Comparison of ENCODE assay signal across 8 cellular contexts in the genomic region with DNA sequence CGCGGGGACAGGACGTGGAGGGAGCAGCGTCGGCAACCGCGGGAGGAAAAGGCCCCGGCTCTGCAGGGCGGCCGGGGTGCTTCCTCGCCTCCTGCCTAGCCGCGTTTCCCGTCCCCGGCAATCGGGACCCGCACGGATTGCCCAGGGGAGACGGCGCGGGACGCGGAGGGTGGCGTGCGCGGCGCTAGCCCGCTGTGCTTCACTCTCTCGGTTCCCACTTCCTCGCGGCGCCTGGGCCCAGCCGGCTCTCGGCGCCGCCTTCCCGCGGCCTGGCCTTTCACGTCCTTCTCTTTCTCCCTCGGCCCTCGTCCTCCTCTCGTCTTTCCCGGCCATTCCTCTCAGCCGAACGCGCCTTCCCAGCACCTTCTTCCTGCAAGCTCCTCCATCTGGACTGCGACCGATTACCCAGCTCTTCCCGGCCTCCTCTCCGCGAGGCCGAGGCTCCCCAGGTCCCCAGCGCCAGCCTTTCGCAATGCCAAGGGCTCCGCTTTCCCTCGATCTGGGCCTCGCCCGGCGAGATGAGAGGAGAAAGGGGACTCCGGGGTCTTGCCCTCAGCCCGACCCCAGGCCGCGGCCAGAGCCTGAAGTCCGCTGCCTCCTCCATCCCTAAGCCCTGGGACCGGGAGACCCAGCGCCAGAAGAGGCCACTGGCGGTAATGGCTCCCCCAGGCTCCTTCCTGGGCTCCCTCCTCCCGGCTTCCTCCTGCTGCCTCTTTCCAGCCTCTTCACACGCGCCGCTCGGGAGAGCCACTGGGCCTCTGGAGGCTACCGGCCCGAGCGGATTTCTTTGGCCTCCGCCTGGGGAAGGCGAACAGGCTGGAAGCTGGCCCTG. TPM values are rescaled to one million over a fixed set of nuclear protein-coding genes. Genes with fewer than 3 reads are reported as not detected.
DNase-seq lines count a peak whose midpoint lies in the region; ATAC-seq, FAIRE-seq and TF ChIP-seq lines count a peak whose summit lies in the region.

No MANE protein-coding gene starts in this region.

- no peak for TF ChIP-seq RAD21 in A549 (conservative IDR thresholded peaks at IDR 0.05 in 1 of 2, IDR thresholded peaks at IDR 0.05 in 1 of 2)

- H3K9me3 ChIP-seq in A549, result no peaks in the 10 kb centered on the region
- no peaks in the 10 kb centered on the region for H3K9me3 ChIP-seq in heart right ventricle

- CTCF ChIA-PET in A549 (lab: Yijun Ruan, JAX), result interaction anchor here (1.1 to 1.8 kb wide), 3 partner anchors 10 to 112 kb away, joined by 4 read pairs; no protein-coding TSS in a partner anchor
- CTCF ChIA-PET in activated CD4-positive, alpha-beta memory T cell treated with anti-CD3 and anti-CD28 coated beads for 36 hours (lab: Charles Lee), result no interaction called here

- H3K4me1 Mint-ChIP-seq in activated CD4-positive, alpha-beta memory T cell treated with anti-CD3 and anti-CD28 coated beads for 36 hours (ENCODE audit: low read depth), result peaks cover 24% of the 10 kb centered on the region

- H3K27ac ChIP-seq in A549 (peak overlapping the region; percentile 81 to 93), heart right ventricle (peak overlapping the region in 9 of 10 donors; percentile 15 to 69 (median 46))

- H3K36me3 ChIP-seq in H7 (replicated peaks; ENCODE audit: control insufficient read depth, insufficient read depth, low read length) (no peaks in the 10 kb centered on the region), heart right ventricle (no peaks in the 10 kb centered on the region)

- peaks cover 87% of the 10 kb centered on the region for H3K27me3 Mint-ChIP-seq in activated CD4-positive, alpha-beta memory T cell treated with anti-CD3 and anti-CD28 coated beads for 36 hours

- H3K36me3 Mint-ChIP-seq in activated CD4-positive, alpha-beta memory T cell treated with anti-CD3 and anti-CD28 coated beads for 36 hours, result no peaks in the 10 kb centered on the region

- H3K4me2 ChIP-seq in A549, result peak overlapping the region; percentile 85

- TF ChIP-seq POLR2A in A549 (IDR thresholded peaks at IDR 0.05; ENCODE audit: low read length), result peak; percentile 28; the same call in 1 of the 2 replicates

- H3K4me3 Mint-ChIP-seq in activated CD4-positive, alpha-beta memory T cell treated with anti-CD3 and anti-CD28 coated beads for 36 hours, result peak overlapping the region; percentile 50

- intact Hi-C loops in activated CD4-positive, alpha-beta memory T cell treated with anti-CD3 and anti-CD28 coated beads for 36 hours (cut with micrococcal nuclease), result no loop called here
- intact Hi-C loops in heart right ventricle (cut with DNase I), result no loop called here

- DNase-seq in A549 (ENCODE audit: low read depth in 1 of 2, low spot score in 1 of 2), result peak in 1 of 2 experiments; percentile 61
- DNase-seq in H7, result peak; percentile 76
- DNase-seq in activated CD4-positive, alpha-beta memory T cell treated with anti-CD3 and anti-CD28 coated beads for 36 hours, result no peak
- peak in 1 of 2 donors; percentile 37 for DNase-seq in heart right ventricle
- peak; percentile 84 for DNase-seq in retina
- no peak for DNase-seq in GM19240 (ENCODE audit: insufficient read length, low spot score)
- no peak for DNase-seq in activated effector memory CD4-positive, alpha-beta T cell treated with Interleukin-2 at 50 U/mL for 16 hours

- H3K9me3 Mint-ChIP-seq in activated CD4-positive, alpha-beta memory T cell treated with anti-CD3 and anti-CD28 coated beads for 36 hours, result no peaks in the 10 kb centered on the region

- ATAC-seq in A549 (peak; percentile 52 to 58), heart right ventricle (peak; percentile 19 to 32 (median 26)), GM18502 (IDR thresholded peaks at IDR 0.05; ENCODE audit: poor library complexity, unreplicated experiment) (no peak)

- H3K27ac Mint-ChIP-seq in activated CD4-positive, alpha-beta memory T cell treated with anti-CD3 and anti-CD28 coated beads for 36 hours, result no peak overlapping the region

- POLR2A ChIA-PET in A549 (lab: Yijun Ruan, JAX), result interaction anchor here (1.1 to 1.7 kb wide), 2 partner anchors 11 to 19 kb away, joined by 4 read pairs; no protein-coding TSS in a partner anchor
- POLR2A ChIA-PET in activated CD4-positive, alpha-beta memory T cell treated with anti-CD3 and anti-CD28 coated beads for 36 hours (lab: Charles Lee), result no interaction called here

- FAIRE-seq in A549 (lab: Jason Lieb, UNC), result no peak

- H3K4me3 ChIP-seq in A549, result peak overlapping the region; percentile 79
- H3K4me3 ChIP-seq in H7 (ENCODE audit: insufficient read depth, low read depth, low read length), result peak overlapping the region; percentile 33
- H3K4me3 ChIP-seq in heart right ventricle, result peak overlapping the region; percentile 51 to 69 (median 58)

- H3K27me3 ChIP-seq in H7 (ENCODE audit: control insufficient read depth, insufficient read depth, low read length), result peaks cover 98% of the 10 kb centered on the region
- H3K27me3 ChIP-seq in heart right ventricle, result peaks cover 45 to 100% (median 100%) of the 10 kb centered on the region in 7 donors

- 4% methylated on average over 63 of the region's 77 CpGs for WGBS in A549 (ENCODE audit: missing lambda C conversion rate)
- WGBS in heart right ventricle, 2 donors, result 4% methylated on average over 76 to 77 of the region's 77 CpGs

- peaks cover 11% of the 10 kb centered on the region for H3K4me1 ChIP-seq in A549
- H3K4me1 ChIP-seq in heart right ventricle, result peaks cover 13 to 58% (median 32%) of the 10 kb centered on the region in 9 donors

- TF ChIP-seq EP300 in A549 (IDR thresholded peaks at IDR 0.05), result no peak

- TF ChIP-seq CTCF in A549 (IDR thresholded peaks at IDR 0.05) (no peak), heart right ventricle (IDR thresholded peaks at IDR 0.05) (no peak)

TF ChIP-seq in A549, 52 proteins besides CTCF, POLR2A, EP300 and RAD21 (continues in another document):
- TF ChIP-seq JUN (IDR thresholded peaks at IDR 0.05) (peak in 1 of 2 experiments; percentile 34; a peak in 1 of 5 replicates), HMGXB4 (CRISPR knock-in tag; IDR thresholded peaks at IDR 0.05; ENCODE audit: borderline replicate concordance) (peak; percentile 30; the same call in 1 of the 2 replicates)
- TF ChIP-seq, protein P1, sequence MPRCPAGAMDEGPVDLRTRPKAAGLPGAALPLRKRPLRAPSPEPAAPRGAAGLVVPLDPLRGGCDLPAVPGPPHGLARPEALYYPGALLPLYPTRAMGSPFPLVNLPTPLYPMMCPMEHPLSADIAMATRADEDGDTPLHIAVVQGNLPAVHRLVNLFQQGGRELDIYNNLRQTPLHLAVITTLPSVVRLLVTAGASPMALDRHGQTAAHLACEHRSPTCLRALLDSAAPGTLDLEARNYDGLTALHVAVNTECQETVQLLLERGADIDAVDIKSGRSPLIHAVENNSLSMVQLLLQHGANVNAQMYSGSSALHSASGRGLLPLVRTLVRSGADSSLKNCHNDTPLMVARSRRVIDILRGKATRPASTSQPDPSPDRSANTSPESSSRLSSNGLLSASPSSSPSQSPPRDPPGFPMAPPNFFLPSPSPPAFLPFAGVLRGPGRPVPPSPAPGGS (IDR thresholded peaks at IDR 0.05), result no peak
- TF ChIP-seq, protein P2, sequence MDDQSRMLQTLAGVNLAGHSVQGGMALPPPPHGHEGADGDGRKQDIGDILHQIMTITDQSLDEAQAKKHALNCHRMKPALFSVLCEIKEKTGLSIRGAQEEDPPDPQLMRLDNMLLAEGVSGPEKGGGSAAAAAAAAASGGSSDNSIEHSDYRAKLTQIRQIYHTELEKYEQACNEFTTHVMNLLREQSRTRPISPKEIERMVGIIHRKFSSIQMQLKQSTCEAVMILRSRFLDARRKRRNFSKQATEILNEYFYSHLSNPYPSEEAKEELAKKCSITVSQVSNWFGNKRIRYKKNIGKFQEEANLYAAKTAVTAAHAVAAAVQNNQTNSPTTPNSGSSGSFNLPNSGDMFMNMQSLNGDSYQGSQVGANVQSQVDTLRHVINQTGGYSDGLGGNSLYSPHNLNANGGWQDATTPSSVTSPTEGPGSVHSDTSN (IDR thresholded peaks at IDR 0.05), result no peak

RNA-seq across cellular contexts. Expression of gene VAX2, which starts 1.1 kb away (rescaled TPM):
- 1.6 and 1.8 TPM in 2 replicates for polyA plus RNA-seq in A549 (2011; rRNA removed)
- polyA plus RNA-seq in A549 (2012; cell fraction: cytosol; rRNA removed), result 2.8 and 4.6 TPM in 2 replicates
- 11.1 and 11.3 TPM in 2 replicates for polyA plus RNA-seq in A549 (2012; cell fraction: nucleus; rRNA removed)
- 2.1 to 3.6 TPM (median 3.3 TPM) in 3 replicates for polyA plus RNA-seq in A549 (2017; fragmentation: RNase III; extraction: RNeasy Plus Mini Kit Qiagen cat#74134 plus additional on column Dnase treatment)
- polyA minus RNA-seq in A549 (2011; rRNA and poly(A)+ RNA removed), result 0.78 and 0.87 TPM in 2 replicates
- not detected in 2 replicates for total RNA-seq in H7 (2014; rRNA removed; shearing (Covaris generic))
- not detected for total RNA-seq in activated CD4-positive, alpha-beta memory T cell treated with anti-CD3 and anti-CD28 coated beads for 36 hours
- 1 to 10 TPM in 1 of 10 donors, under 1 TPM in 7, not detected in 2; 0.23 to 1.2 (median 0.40) TPM for total RNA-seq in heart right ventricle
- 1 to 10 TPM in 1 of 2 donors, under 1 TPM in 1; 0.26 to 3.7 TPM for polyA plus RNA-seq in heart right ventricle

RNA-seq across cellular contexts. Expression of gene ATP6V1B1, which starts 34.2 kb away (rescaled TPM):
- polyA plus RNA-seq in A549 (2011; rRNA removed) (1.9 and 3.2 TPM in 2 replicates), A549 (2017; fragmentation: RNase III; extraction: RNeasy Plus Mini Kit Qiagen cat#74134 plus additional on column Dnase treatment) (2.5 to 2.8 TPM (median 2.7 TPM) in 3 replicates), heart right ventricle (1 to 10 TPM in 1 of 2 donors, under 1 TPM in 1; 0.28 to 6.4 TPM)
- 2.1 and 2.2 TPM in 2 replicates for polyA plus RNA-seq in A549 (2012; cell fraction: cytosol; rRNA removed)
- polyA plus RNA-seq in A549 (2012; cell fraction: nucleus; rRNA removed), result 25.8 and 27.3 TPM in 2 replicates
- polyA minus RNA-seq in A549 (2011; rRNA and poly(A)+ RNA removed), result 0.58 and 3.0 TPM in 2 replicates
- total RNA-seq in H7 (2014; rRNA removed; shearing (Covaris generic)), result 0.14 TPM in 1 of 2 replicates, not detected in the other
- not detected for total RNA-seq in activated CD4-positive, alpha-beta memory T cell treated with anti-CD3 and anti-CD28 coated beads for 36 hours
- 1 to 10 TPM in 3 of 10 donors, under 1 TPM in 3, not detected in 4; 0.30 to 2.0 (median 0.88) TPM for total RNA-seq in heart right ventricle

Comparison
In these comparisons a context has a peak if more than half of its experiments do, and no peak if none do; other contexts are left out.
1. DNase-seq: peak in H7 (single experiment) and retina (single experiment); none in activated CD4-positive, alpha-beta memory T cell treated with anti-CD3 and anti-CD28 coated beads for 36 hours (single experiment), GM19240 (single experiment) and activated effector memory CD4-positive, alpha-beta T cell treated with Interleukin-2 at 50 U/mL for 16 hours (single experiment).
2. Peak in every context shown above with its lines, with median percentiles within 50 percentile points of each other: H3K4me3 ChIP-seq.